In the genomic region with DNA sequence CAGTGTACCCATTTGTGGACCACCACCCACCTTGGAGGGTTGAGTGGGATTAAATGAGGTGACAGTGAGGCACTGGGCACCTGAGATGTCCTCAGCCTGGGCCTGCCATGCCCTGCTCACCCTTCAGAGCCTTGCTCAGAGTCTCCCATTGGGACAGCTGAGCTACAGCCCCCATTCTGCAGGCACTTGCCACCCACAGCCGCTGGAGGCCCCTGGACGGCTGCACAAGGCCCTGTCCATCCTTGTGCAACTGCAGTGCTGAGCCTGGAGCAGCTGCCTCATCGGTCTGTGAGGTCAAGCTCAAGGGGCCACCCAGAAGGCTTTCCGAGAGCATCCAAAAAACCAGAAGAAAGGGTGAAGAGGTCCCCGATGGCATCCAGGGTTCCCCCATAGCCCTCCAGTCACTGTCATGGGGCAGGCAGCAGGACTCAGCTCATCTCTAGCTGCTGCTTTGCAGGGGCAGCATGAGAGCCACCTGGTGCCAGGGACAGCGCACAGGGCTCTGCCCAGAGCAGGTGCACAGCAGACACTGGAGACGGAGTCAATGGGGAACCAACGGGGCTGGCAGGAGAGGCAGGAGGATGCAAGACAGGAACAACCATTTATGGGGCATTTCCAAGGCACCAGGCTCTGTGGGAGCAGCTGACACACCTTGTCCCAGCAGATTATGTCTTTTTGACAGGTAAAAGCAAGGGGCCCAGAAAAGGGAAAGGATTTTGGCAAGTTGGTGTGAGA, we compare ENCODE assay signal across 11 cellular contexts.
DNase-seq lines count a peak whose midpoint lies in the region; ATAC-seq and TF ChIP-seq lines count a peak whose summit lies in the region.
"Had no signal": no experiment of that assay in that cellular context is flagged by ENCODE, and none has a peak within 500 bp of the region (broad histone marks: within the 10 kb centered on the region; RNA-seq: fewer than 3 reads in every experiment).

No MANE protein-coding gene starts in this region.

- no peaks in the 10 kb centered on the region for H3K36me3 ChIP-seq in OCI-LY7 (ENCODE audit: insufficient read depth, low read length)

- TF ChIP-seq CTCF in OCI-LY7 (conservative IDR thresholded peaks at IDR 0.05; ENCODE audit: low read length), result no peak

- peak overlapping the region; percentile 68 for H3K27ac Mint-ChIP-seq in stimulated activated naive B cell treated with anti-CD40 and anti-IgM and Interleukin-4, amounts not matched to agents 10 μg/mL and 1 μg/mL and 100 μg/mL, for 72 hours

- H3K4me2 ChIP-seq in OCI-LY7 (ENCODE audit: low read length), result no peak overlapping the region

- no peak overlapping the region for H3K4me3 Mint-ChIP-seq in stimulated activated naive B cell treated with anti-CD40 and anti-IgM and Interleukin-4, amounts not matched to agents 10 μg/mL and 1 μg/mL and 100 μg/mL, for 72 hours
- H3K4me3 Mint-ChIP-seq: stimulated activated naive CD8-positive, alpha-beta T cell treated with anti-CD3 and anti-CD28 coated beads, Interleukin-15, amount 100 ng/mL, for 72 hours had no signal

- H3K9me2 ChIP-seq in OCI-LY7 (ENCODE audit: insufficient read depth, low read length), result no peaks in the 10 kb centered on the region

- peak overlapping the region; percentile 55; the same call in 1 of the 2 replicates for H2AFZ ChIP-seq in OCI-LY7 (ENCODE audit: low read length)

- no peak overlapping the region for H3K27ac ChIP-seq in OCI-LY7 (ENCODE audit: low read depth, low read length, poor library complexity, severe bottlenecking)

- intact Hi-C loops in OCI-LY7 (cut with micrococcal nuclease; ENCODE audit: unreplicated experiment) (no loop called here), head of caudate nucleus (cut with DNase I) (no loop called here), left colon (cut with DNase I, micrococcal nuclease) (no loop called here)

- H4K20me1 ChIP-seq in OCI-LY7 (ENCODE audit: insufficient read depth, low read length), result no peaks in the 10 kb centered on the region

- H3K27me3 Mint-ChIP-seq in stimulated activated naive B cell treated with anti-CD40 and anti-IgM and Interleukin-4, amounts not matched to agents 10 μg/mL and 1 μg/mL and 100 μg/mL, for 72 hours, result no peaks in the 10 kb centered on the region
- H3K27me3 Mint-ChIP-seq: stimulated activated naive CD8-positive, alpha-beta T cell treated with anti-CD3 and anti-CD28 coated beads, Interleukin-15, amount 100 ng/mL, for 72 hours had no signal

- H3K79me2 ChIP-seq in OCI-LY7 (ENCODE audit: insufficient read depth, low read depth, low read length), result no peaks in the 10 kb centered on the region

- H3K4me1 ChIP-seq in OCI-LY7 (ENCODE audit: insufficient read depth, low read length, poor library complexity, severe bottlenecking), result peaks cover 55% of the 10 kb centered on the region

- H3K36me3 Mint-ChIP-seq in stimulated activated naive B cell treated with anti-CD40 and anti-IgM and Interleukin-4, amounts not matched to agents 10 μg/mL and 1 μg/mL and 100 μg/mL, for 72 hours, result no peaks in the 10 kb centered on the region

- POLR2A ChIA-PET in OCI-LY7 (lab: Charles Lee), result interaction anchor here (0.7 kb wide), 1 partner anchor 26 kb away, joined by 3 read pairs; no protein-coding TSS in a partner anchor

- H3K4me3 ChIP-seq in OCI-LY7 (ENCODE audit: low read depth, low read length, poor library complexity, severe bottlenecking), result no peak overlapping the region

- no TSS peak for BruUV-seq in OCI-LY7 (replicated peaks; lab: Mats Ljungman, UMichigan)

- CTCF ChIA-PET in OCI-LY7 (lab: Charles Lee; ENCODE audit: unreplicated experiment), result interaction anchor here (1.0 kb wide), 1 partner anchor 24 kb away, joined by 3 read pairs; no protein-coding TSS in a partner anchor

- H3K4me1 Mint-ChIP-seq in stimulated activated naive B cell treated with anti-CD40 and anti-IgM and Interleukin-4, amounts not matched to agents 10 μg/mL and 1 μg/mL and 100 μg/mL, for 72 hours, result peaks cover 39 to 65% of the 10 kb centered on the region in 2 donors

- H3K9me3 ChIP-seq in OCI-LY7 (ENCODE audit: low read length), result no peaks in the 10 kb centered on the region

- ATAC-seq in stimulated activated naive B cell treated with anti-CD40 and anti-IgM and Interleukin-4, amounts not matched to agents 10 μg/mL and 1 μg/mL and 100 μg/mL, for 72 hours (replicated peaks), result no peak
- no peak for ATAC-seq in HG03469 (IDR thresholded peaks at IDR 0.05; ENCODE audit: unreplicated experiment)
- ATAC-seq in left colon, result no peak

- H3K9me3 Mint-ChIP-seq in stimulated activated naive B cell treated with anti-CD40 and anti-IgM and Interleukin-4, amounts not matched to agents 10 μg/mL and 1 μg/mL and 100 μg/mL, for 72 hours, result no peaks in the 10 kb centered on the region
- H3K9me3 Mint-ChIP-seq: stimulated activated naive CD8-positive, alpha-beta T cell treated with anti-CD3 and anti-CD28 coated beads, Interleukin-15, amount 100 ng/mL, for 72 hours had no signal

- peak; percentile 28 for DNase-seq in DMS79 treated with DMSO at 0.1 percent for 48 hours (lab: John Stamatoyannopoulos, UW)
- DNase-seq in DMS79 (lab: John Stamatoyannopoulos, UW), result no peak
- no peak for DNase-seq in OCI-LY7 (ENCODE audit: low spot score)
- DNase-seq in head of caudate nucleus, result peak in 29 of 42 donors; percentile 24 to 85 (median 58)
- no peak for DNase-seq in stimulated activated naive B cell treated with anti-CD40 and anti-IgM and Interleukin-4, amounts not matched to agents 10 μg/mL and 1 μg/mL and 100 μg/mL, for 72 hours
- no peak for DNase-seq in mesenteric fat pad (ENCODE audit: low spot score)
- no peak for DNase-seq in left colon
- DNase-seq: 8988T; activated CD4-positive, alpha-beta T cell treated with anti-CD3 and anti-CD28 coated beads for 48 hours; stimulated activated naive CD8-positive, alpha-beta T cell treated with anti-CD3 and anti-CD28 coated beads, Interleukin-15, amount 100 ng/mL, for 72 hours had no signal

Comparison
In these comparisons a context has a peak if more than half of its experiments do, and no peak if none do; other contexts are left out.
1. DNase-seq: peak in DMS79 treated with DMSO at 0.1 percent for 48 hours (single experiment) and head of caudate nucleus (29 of 42); none in DMS79 (single experiment), OCI-LY7 (single experiment), stimulated activated naive B cell treated with anti-CD40 and anti-IgM and Interleukin-4, amounts not matched to agents 10 μg/mL and 1 μg/mL and 100 μg/mL, for 72 hours (single experiment), mesenteric fat pad (single experiment) and left colon (0 of 2).